Comparison of ENCODE assay signal across 8 cellular contexts in the genomic region with DNA sequence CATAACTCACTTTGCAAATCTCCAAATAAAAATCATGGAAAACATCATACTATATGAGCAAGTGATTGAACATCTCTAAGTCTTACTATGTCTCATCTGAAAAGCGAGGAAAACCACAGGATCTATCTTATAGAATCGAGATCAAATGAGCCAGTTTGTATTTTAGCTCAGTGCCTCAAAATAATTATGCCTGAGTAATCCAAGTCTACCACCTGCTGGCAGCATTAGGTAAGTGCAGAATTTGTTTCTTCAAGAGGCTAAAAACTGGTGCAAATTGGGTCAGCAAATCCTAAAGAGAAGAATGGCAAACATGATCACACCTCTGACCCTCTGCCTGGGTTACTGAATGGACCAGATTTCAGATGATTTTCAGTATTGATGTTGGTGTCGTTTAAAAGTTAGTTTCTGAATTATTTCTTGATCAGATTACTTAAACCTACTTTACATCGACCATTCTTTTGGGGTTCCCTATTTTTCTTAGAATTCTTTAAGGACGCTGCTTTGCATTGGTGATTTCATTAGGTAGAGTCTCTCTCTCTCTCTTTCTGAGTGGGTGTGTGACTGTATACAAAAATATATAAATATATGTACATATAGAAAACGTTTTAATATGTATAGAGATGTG. TPM values are rescaled to one million over a fixed set of nuclear protein-coding genes. Genes with fewer than 3 reads are reported as not detected.
DNase-seq lines count a peak whose midpoint lies in the region; ATAC-seq and TF ChIP-seq lines count a peak whose summit lies in the region.

No MANE protein-coding gene starts in this region.

- H3K9ac ChIP-seq in fibroblast of lung (ENCODE audit: insufficient read depth, low read length): no peak overlapping the region
- H3K9ac ChIP-seq in neural progenitor cell: no peak overlapping the region

- H4K20me1 ChIP-seq in GM23338 (replicated peaks; ENCODE audit: insufficient read depth) (no peaks in the 10 kb centered on the region), fibroblast of lung (ENCODE audit: control insufficient read depth, extremely low read depth, insufficient read depth, low read length) (no peaks in the 10 kb centered on the region), neural progenitor cell (ENCODE audit: low read depth) (no peaks in the 10 kb centered on the region)

- H3K4me2 ChIP-seq in GM23338 (no peak overlapping the region), fibroblast of lung (ENCODE audit: extremely low read depth, insufficient read depth, low read length) (no peak overlapping the region), neural progenitor cell (no peak overlapping the region)

- intact Hi-C loops in activated CD4-positive, alpha-beta T cell treated with anti-CD3 and anti-CD28 coated beads, Interleukin-2, amount 10 ng/mL, durations not matched to agents 24 days and 14 days (cut with micrococcal nuclease): loop anchor here (1.0 to 10.0 kb wide), 3 partner anchors 267 to 900 kb away; no protein-coding TSS in a partner anchor

- H3F3A ChIP-seq in GM23338 (replicated peaks; ENCODE audit: low read depth): no peaks in the 10 kb centered on the region
- no peaks in the 10 kb centered on the region for H3F3A ChIP-seq in neural progenitor cell (ENCODE audit: low read depth)

- peak; percentile 62 for ATAC-seq in GM23338
- no peak for ATAC-seq in HG03439 (IDR thresholded peaks at IDR 0.05; ENCODE audit: unreplicated experiment)

- H3K36me3 Mint-ChIP-seq in GM23338 (ENCODE audit: low read depth) (no peaks in the 10 kb centered on the region; the same call in 2 of the 3 replicates), neural progenitor cell (no peaks in the 10 kb centered on the region)
- H3K36me3 Mint-ChIP-seq in activated CD4-positive, alpha-beta T cell treated with anti-CD3 and anti-CD28 coated beads, Interleukin-2, amount 10 ng/mL, durations not matched to agents 24 days and 14 days (ENCODE audit: low read depth): no peaks in the 10 kb centered on the region

- H3K9me3 Mint-ChIP-seq in GM23338 (peaks cover 10% of the 10 kb centered on the region), neural progenitor cell (peaks cover 11% of the 10 kb centered on the region)
- no peaks in the 10 kb centered on the region for H3K9me3 Mint-ChIP-seq in activated CD4-positive, alpha-beta T cell treated with anti-CD3 and anti-CD28 coated beads, Interleukin-2, amount 10 ng/mL, durations not matched to agents 24 days and 14 days

- H3K27ac Mint-ChIP-seq in GM23338 (no peak overlapping the region), neural progenitor cell (no peak overlapping the region)
- H3K27ac Mint-ChIP-seq in activated CD4-positive, alpha-beta T cell treated with anti-CD3 and anti-CD28 coated beads, Interleukin-2, amount 10 ng/mL, durations not matched to agents 24 days and 14 days: no peak overlapping the region

- peaks cover 2% of the 10 kb centered on the region; the same call in 2 of the 3 replicates for H3K4me1 Mint-ChIP-seq in GM23338
- peaks cover 3% of the 10 kb centered on the region for H3K4me1 Mint-ChIP-seq in activated CD4-positive, alpha-beta T cell treated with anti-CD3 and anti-CD28 coated beads, Interleukin-2, amount 10 ng/mL, durations not matched to agents 24 days and 14 days
- H3K4me1 Mint-ChIP-seq in neural progenitor cell: no peaks in the 10 kb centered on the region

- H3K4me3 ChIP-seq in GM23338 (no peak overlapping the region), fibroblast of lung (replicated peaks in 1 of 4; ENCODE audit: control extremely low read depth in 1 of 4, insufficient read depth in 1 of 4, low read depth in 3 of 4, low read length in 4 of 4) (no peak overlapping the region), neural progenitor cell (no peak overlapping the region)

- H3K27ac ChIP-seq in GM23338 (ENCODE audit: low read depth) (no peak overlapping the region), fibroblast of lung (ENCODE audit: insufficient read depth, low read length) (no peak overlapping the region), neural progenitor cell (no peak overlapping the region)

- H3K79me2 ChIP-seq in GM23338 (replicated peaks; ENCODE audit: insufficient read depth) (no peaks in the 10 kb centered on the region), fibroblast of lung (ENCODE audit: control insufficient read depth, insufficient read depth, low read length) (no peaks in the 10 kb centered on the region), neural progenitor cell (ENCODE audit: low read depth) (no peaks in the 10 kb centered on the region)

- no peaks in the 10 kb centered on the region for H3K9me3 ChIP-seq in fibroblast of lung (ENCODE audit: control insufficient read depth, insufficient read depth, low read depth, low read length)
- H3K9me3 ChIP-seq in neural progenitor cell (ENCODE audit: low read depth): peaks cover 9% of the 10 kb centered on the region

- H2AFZ ChIP-seq in GM23338: no peak overlapping the region
- H2AFZ ChIP-seq in fibroblast of lung (ENCODE audit: low read length): no peak overlapping the region
- peak overlapping the region; percentile 83 for H2AFZ ChIP-seq in neural progenitor cell (replicated peaks)

- no peaks in the 10 kb centered on the region for H3K36me3 ChIP-seq in GM23338 (ENCODE audit: insufficient read depth)
- no peaks in the 10 kb centered on the region for H3K36me3 ChIP-seq in fibroblast of lung (ENCODE audit: control insufficient read depth, insufficient read depth, low read length)
- peaks cover 6% of the 10 kb centered on the region for H3K36me3 ChIP-seq in neural progenitor cell

- peak; percentile 92 to 97 for TF ChIP-seq CTCF in GM23338 (conservative IDR thresholded peaks at IDR 0.05; ENCODE audit: low read depth in 2 of 2)
- TF ChIP-seq CTCF in fibroblast of lung (conservative IDR thresholded peaks at IDR 0.05 in 1 of 2, IDR thresholded peaks at IDR 0.05 in 1 of 2; ENCODE audit: low read depth in 1 of 2, low read length in 2 of 2): peak; percentile 90 to 96
- peak; percentile 94 for TF ChIP-seq CTCF in neural progenitor cell (IDR thresholded peaks at IDR 0.05)

- no peaks in the 10 kb centered on the region for H3K4me1 ChIP-seq in GM23338 (ENCODE audit: insufficient read depth)
- no peaks in the 10 kb centered on the region for H3K4me1 ChIP-seq in fibroblast of lung (ENCODE audit: control insufficient read depth, extremely low read depth, insufficient read depth, low read length)
- no peaks in the 10 kb centered on the region for H3K4me1 ChIP-seq in neural progenitor cell

- H3K4me3 Mint-ChIP-seq in GM23338: no peak overlapping the region
- H3K4me3 Mint-ChIP-seq in activated CD4-positive, alpha-beta T cell treated with anti-CD3 and anti-CD28 coated beads, Interleukin-2, amount 10 ng/mL, durations not matched to agents 24 days and 14 days: no peak overlapping the region
- H3K4me3 Mint-ChIP-seq in neural progenitor cell: no peak overlapping the region

- DNase-seq in CMK (ENCODE audit: low read depth) (peak; percentile 1), GM23338 (ENCODE audit: low spot score) (peak; percentile 88), NCI-H2227 (lab: John Stamatoyannopoulos, UW; ENCODE audit: unreplicated experiment) (peak; percentile 87), fibroblast of lung (ENCODE audit: low read depth in 2 of 2) (peak; percentile 52 to 77), neural progenitor cell (ENCODE audit: low spot score) (peak; percentile 78)
- peak; percentile 83 for DNase-seq in activated CD4-positive, alpha-beta T cell treated with anti-CD3 and anti-CD28 coated beads, Interleukin-2, amount 10 ng/mL, durations not matched to agents 24 days and 14 days
- DNase-seq in activated effector memory CD4-positive, alpha-beta T cell treated with anti-CD3 and anti-CD28 coated beads, Interleukin-2, amount 50 U/mL, for 16 hours: no peak

- no peaks in the 10 kb centered on the region for H3K27me3 ChIP-seq in GM23338 (ENCODE audit: insufficient read depth)
- H3K27me3 ChIP-seq in fibroblast of lung (ENCODE audit: control insufficient read depth, insufficient read depth, low read length): peaks cover 2% of the 10 kb centered on the region
- H3K27me3 ChIP-seq in neural progenitor cell: peaks cover 2% of the 10 kb centered on the region

- H3K27me3 Mint-ChIP-seq in GM23338 (ENCODE audit: insufficient read depth, low read depth, poor library complexity) (no peaks in the 10 kb centered on the region), neural progenitor cell (ENCODE audit: insufficient read depth, low read depth) (peaks cover 2% of the 10 kb centered on the region)
- H3K27me3 Mint-ChIP-seq in activated CD4-positive, alpha-beta T cell treated with anti-CD3 and anti-CD28 coated beads, Interleukin-2, amount 10 ng/mL, durations not matched to agents 24 days and 14 days: peaks cover 27% of the 10 kb centered on the region

- no peaks in the 10 kb centered on the region for H3K9me2 ChIP-seq in GM23338 (ENCODE audit: insufficient read depth)

RNA-seq across cellular contexts. Expression of a gene that starts 12.7 kb away (rescaled TPM):
- total RNA-seq in GM23338 (2014; rRNA removed; shearing (Covaris generic)): 7.1 and 8.7 TPM in 2 replicates
- polyA plus RNA-seq in GM23338 (2016; fragmentation: Nextera tagmentation; extraction: Ambion mirVana) (2.4 and 2.7 TPM in 2 replicates), fibroblast of lung (16.1 and 33.5 TPM in 2 replicates)
- not detected in 2 replicates for total RNA-seq in activated CD4-positive, alpha-beta T cell treated with anti-CD3 and anti-CD28 coated beads, Interleukin-2, amount 10 ng/mL, durations not matched to agents 24 days and 14 days
- total RNA-seq in fibroblast of lung (3.1 and 28.2 TPM in 2 replicates), neural progenitor cell (ENCODE audit: low replicate concordance) (69.7 and 70.2 TPM in 2 replicates)
- polyA plus RNA-seq in fibroblast of lung (2012): 14.7 and 27.0 TPM in 2 replicates
- polyA minus RNA-seq in fibroblast of lung (ENCODE audit: low replicate concordance): 22.5 and 26.1 TPM in 2 replicates
